In genomic region chr14:72617391-72618011, GRCh38 we compare ENCODE assay signal across 12 cellular contexts.
DNase-seq lines count a peak whose midpoint lies in the region; ATAC-seq and TF ChIP-seq lines count a peak whose summit lies in the region.
"Had no signal": no experiment of that assay in that cellular context is flagged by ENCODE, and none has a peak within 500 bp of the region (broad histone marks: within the 10 kb centered on the region; RNA-seq: fewer than 3 reads in every experiment).

No MANE protein-coding gene starts in this region.

- peaks cover 0 to 3% (median 0%) of the 10 kb centered on the region in 7 donors for H3K9me3 Mint-ChIP-seq in CD14-positive monocyte
- H3K9me3 Mint-ChIP-seq: activated naive CD8-positive, alpha-beta T cell treated with anti-CD3 and anti-CD28 coated beads for 36 hours had no signal

- no peak overlapping the region; the same call in 1 of the 2 replicates for H3K23ac ChIP-seq in IMR-90 (ENCODE audit: low read depth, low read length)

- H4K5ac ChIP-seq in IMR-90 (ENCODE audit: low read depth, low read length) = peak overlapping the region; percentile 53

- intact Hi-C loops in IMR-90 (cut with micrococcal nuclease) (no loop called here), CD14-positive monocyte (cut with micrococcal nuclease) (no loop called here)

- in situ Hi-C loops in IMR-90 (cut with MboI; ENCODE audit: low sequenced_read_pairs) = no loop called here

- H4K20me1 ChIP-seq in IMR-90 (ENCODE audit: insufficient read depth, low read length) (no peaks in the 10 kb centered on the region), smooth muscle cell (ENCODE audit: low read depth) (no peaks in the 10 kb centered on the region)

- H3K4me3 Mint-ChIP-seq in CD14-positive monocyte = no peak overlapping the region
- H3K4me3 Mint-ChIP-seq: activated naive CD8-positive, alpha-beta T cell treated with anti-CD3 and anti-CD28 coated beads for 36 hours had no signal

- H2BK5ac ChIP-seq in IMR-90 (ENCODE audit: low read depth, low read length, poor library complexity, severe bottlenecking) = peak overlapping the region; percentile 46

- no TSS peak for BruUV-seq in IMR-90 (replicated peaks; lab: Mats Ljungman, UMichigan)

- TF ChIP-seq POLR2A in IMR-90 (IDR thresholded peaks at IDR 0.05; ENCODE audit: low read depth, low read length) = no peak

- H3F3A ChIP-seq in smooth muscle cell (ENCODE audit: low read depth) = peaks cover 7% of the 10 kb centered on the region

- peaks cover 37% of the 10 kb centered on the region for H3K4me1 ChIP-seq in IMR-90 (ENCODE audit: control insufficient read depth, insufficient read depth, low read length)
- peaks cover 24% of the 10 kb centered on the region for H3K4me1 ChIP-seq in smooth muscle cell (ENCODE audit: low read depth)

- H2AFZ ChIP-seq in IMR-90 (replicated peaks; ENCODE audit: low read length, poor library complexity) (peak overlapping the region; percentile 71), smooth muscle cell (ENCODE audit: low read depth) (peak overlapping the region; percentile 78)

- H3K18ac ChIP-seq in IMR-90 (ENCODE audit: low read depth, low read length) = peak overlapping the region; percentile 42; the same call in 1 of the 2 replicates

- peaks cover 23% of the 10 kb centered on the region for H3K9me1 ChIP-seq in IMR-90 (ENCODE audit: insufficient read depth, low read length)

- CTCF ChIA-PET in IMR-90 (lab: Yijun Ruan, JAX) = interaction anchor here (0.7 kb wide), 1 partner anchor 1277 kb away, joined by 3 read pairs; no protein-coding TSS in a partner anchor

- peak overlapping the region; percentile 38 for H2AK9ac ChIP-seq in IMR-90 (replicated peaks; ENCODE audit: low read depth, low read length, poor library complexity)

- peak overlapping the region; percentile 44; the same call in 1 of the 2 replicates for H3K14ac ChIP-seq in IMR-90 (replicated peaks; ENCODE audit: low read depth, low read length)

- POLR2A ChIA-PET in IMR-90 (lab: Charles Lee; ENCODE audit: unreplicated experiment) = interaction anchor here (0.7 to 1.2 kb wide), 2 partner anchors 10 to 277 kb away, joined by 3 to 4 read pairs; partner anchors contain the start of gene DPF3

- H3K36me3 Mint-ChIP-seq in CD14-positive monocyte = no peaks in the 10 kb centered on the region
- H3K36me3 Mint-ChIP-seq: activated naive CD8-positive, alpha-beta T cell treated with anti-CD3 and anti-CD28 coated beads for 36 hours had no signal

- peaks cover 0 to 4% of the 10 kb centered on the region in 2 experiments; a peak in 1 of 4 replicates for H3K79me1 ChIP-seq in IMR-90 (ENCODE audit: low read depth in 1 of 2, low read length in 2 of 2)

- peak overlapping the region; percentile 100 for H2BK120ac ChIP-seq in IMR-90 (ENCODE audit: low read depth, low read length)

- peaks cover 2 to 6% (median 3%) of the 10 kb centered on the region in 3 donors for H3K27me3 Mint-ChIP-seq in CD14-positive monocyte (ENCODE audit: low read depth in 3 of 3)
- H3K27me3 Mint-ChIP-seq: activated naive CD8-positive, alpha-beta T cell treated with anti-CD3 and anti-CD28 coated beads for 36 hours had no signal

- H2BK20ac ChIP-seq in IMR-90 (ENCODE audit: low read depth, low read length) = peak overlapping the region; percentile 51

- H3K4me3 ChIP-seq in IMR-90 (ENCODE audit: insufficient read depth, low read depth, low read length) (no peak overlapping the region), smooth muscle cell (no peak overlapping the region)
- H3K4me3 ChIP-seq: lung had no signal

- peak overlapping the region; percentile 23 to 56; a peak in 2 of 4 replicates for H4K8ac ChIP-seq in IMR-90 (ENCODE audit: low read depth in 2 of 2, low read length in 2 of 2)

- H3K4me2 ChIP-seq in IMR-90 (ENCODE audit: low read depth, low read length) (no peak overlapping the region), smooth muscle cell (peak overlapping the region; percentile 53)

- TF ChIP-seq CTCF in IMR-90 (conservative IDR thresholded peaks at IDR 0.05; ENCODE audit: low read depth, low read length) = no peak
- TF ChIP-seq CTCF in smooth muscle cell (IDR thresholded peaks at IDR 0.05; ENCODE audit: borderline replicate concordance, insufficient read depth, poor library complexity, severe bottlenecking) = no peak
- no peak for TF ChIP-seq CTCF in CD14-positive monocyte (IDR thresholded peaks at IDR 0.05)

- H3K36me3 ChIP-seq in IMR-90 (ENCODE audit: control insufficient read depth, insufficient read depth, low read length) (no peaks in the 10 kb centered on the region), smooth muscle cell (ENCODE audit: low read depth) (no peaks in the 10 kb centered on the region)

- H3K4ac ChIP-seq in IMR-90 (ENCODE audit: low read depth, low read length) = peak overlapping the region; percentile 81

- no peak for DNase-seq in IMR-90
- DNase-seq in dermis blood vessel endothelial cell = peak; percentile 81
- peak; percentile 44 for DNase-seq in kidney glomerular epithelial cell (lab: John Stamatoyannopoulos, UW)
- no peak for DNase-seq in smooth muscle cell (lab: John Stamatoyannopoulos, UW; ENCODE audit: unreplicated experiment)
- DNase-seq in activated CD4-positive, CD25-positive, alpha-beta regulatory T cell treated with anti-CD3 and anti-CD28 coated beads, Interleukin-2, amount 50 U/mL, for 72 hours = no peak
- no peak for DNase-seq in CD14-positive monocyte (ENCODE audit: low spot score)
- DNase-seq in NCI-H2171 (lab: John Stamatoyannopoulos, UW) = no peak
- DNase-seq in activated CD4-positive, alpha-beta T cell treated with anti-CD3 and anti-CD28 coated beads, Interleukin-2, amount 50 U/mL, for 48 hours = no peak
- DNase-seq: activated naive CD8-positive, alpha-beta T cell treated with anti-CD3 and anti-CD28 coated beads for 36 hours; erythroblast; NCI-H446 treated with DMSO at 0.1 percent for 48 hours had no signal

- H3K9ac ChIP-seq in IMR-90 (ENCODE audit: low read depth, low read length) = no peak overlapping the region
- H3K9ac ChIP-seq in smooth muscle cell (ENCODE audit: low read depth) = peak overlapping the region; percentile 4

- 70% methylated on average over 11 of the region's 19 CpGs; no CpG with 5 or more reads in 1 of the 2 experiments for WGBS in IMR-90 (ENCODE audit: extremely low coverage in 2 of 2, insufficient read length in 1 of 2), 2 experiments
- WGBS in smooth muscle cell (ENCODE audit: low lambda C conversion rate) = 49% methylated on average over 19 of the region's 19 CpGs

- peak overlapping the region; percentile 73 for H4K91ac ChIP-seq in IMR-90 (ENCODE audit: insufficient read depth, low read depth, low read length)

- no peak for ATAC-seq in IMR-90 (ENCODE audit: low read depth)

- H3K56ac ChIP-seq in IMR-90 (ENCODE audit: extremely low read depth, insufficient read depth, low read length) = peak overlapping the region; percentile 5; the same call in 1 of the 2 replicates

- no peak for TF ChIP-seq RAD21 in IMR-90 (IDR thresholded peaks at IDR 0.05; ENCODE audit: low read length)

- peak overlapping the region; percentile 59; the same call in 1 of the 3 replicates for H2BK15ac ChIP-seq in IMR-90 (ENCODE audit: low read depth, low read length)

- H3K27ac Mint-ChIP-seq in CD14-positive monocyte = no peak overlapping the region
- H3K27ac Mint-ChIP-seq: activated naive CD8-positive, alpha-beta T cell treated with anti-CD3 and anti-CD28 coated beads for 36 hours had no signal

- dilution Hi-C loops in IMR-90 (cut with HindIII; ENCODE audit: low sequenced_read_pairs, unreplicated experiment) = no loop called here

- H3K27me3 ChIP-seq in IMR-90 (ENCODE audit: control insufficient read depth, insufficient read depth, low read length) (no peaks in the 10 kb centered on the region), smooth muscle cell (ENCODE audit: low read depth) (no peaks in the 10 kb centered on the region)

- no peaks in the 10 kb centered on the region for H3K4me1 Mint-ChIP-seq in CD14-positive monocyte
- H3K4me1 Mint-ChIP-seq: activated naive CD8-positive, alpha-beta T cell treated with anti-CD3 and anti-CD28 coated beads for 36 hours had no signal

- H3K27ac ChIP-seq in IMR-90 (ENCODE audit: insufficient read depth, low read length) (peak overlapping the region; percentile 39; the same call in 1 of the 2 replicates), smooth muscle cell (ENCODE audit: low read depth) (peak overlapping the region; percentile 76)

- H2AK5ac ChIP-seq in IMR-90 (ENCODE audit: low read depth, low read length) = peak overlapping the region; percentile 63; the same call in 1 of the 2 replicates

- H3K9me3 ChIP-seq in IMR-90 (ENCODE audit: control insufficient read depth, insufficient read depth, low read length) = no peaks in the 10 kb centered on the region
- no peaks in the 10 kb centered on the region for H3K9me3 ChIP-seq in smooth muscle cell (replicated peaks; ENCODE audit: low read depth)

- H3K79me2 ChIP-seq in smooth muscle cell (ENCODE audit: low read depth) = no peaks in the 10 kb centered on the region

TF ChIP-seq in IMR-90, 13 proteins besides CTCF, POLR2A, EP300 and RAD21:
- no peak for TF ChIP-seq RCOR1 (IDR thresholded peaks at IDR 0.05; ENCODE audit: insufficient replicate concordance, low read length)

Comparison
In these comparisons a context has a peak if more than half of its experiments do, and no peak if none do; other contexts are left out.
1. DNase-seq: peak in dermis blood vessel endothelial cell (single experiment) and kidney glomerular epithelial cell (single experiment); none in IMR-90 (single experiment), smooth muscle cell (single experiment), activated CD4-positive, CD25-positive, alpha-beta regulatory T cell treated with anti-CD3 and anti-CD28 coated beads, Interleukin-2, amount 50 U/mL, for 72 hours (single experiment), CD14-positive monocyte (single experiment), NCI-H2171 (single experiment) and activated CD4-positive, alpha-beta T cell treated with anti-CD3 and anti-CD28 coated beads, Interleukin-2, amount 50 U/mL, for 48 hours (0 of 2).